ENCODE assay signal across 1 cellular context in genomic region chr10:22683995-22684305, GRCh38.
TF ChIP-seq lines count a peak whose summit lies in the region.

No MANE protein-coding gene starts in this region.

TF ChIP-seq in HepG2, 621 proteins besides CTCF, POLR2A, EP300 and RAD21 (continued from another document):
- TF ChIP-seq ZNF574 (CRISPR knock-in tag; IDR thresholded peaks at IDR 0.05), result no peak
- TF ChIP-seq PRDM15 (CRISPR knock-in tag; IDR thresholded peaks at IDR 0.05), result no peak
